Comparison of ENCODE assay signal across 12 cellular contexts in the genomic region with DNA sequence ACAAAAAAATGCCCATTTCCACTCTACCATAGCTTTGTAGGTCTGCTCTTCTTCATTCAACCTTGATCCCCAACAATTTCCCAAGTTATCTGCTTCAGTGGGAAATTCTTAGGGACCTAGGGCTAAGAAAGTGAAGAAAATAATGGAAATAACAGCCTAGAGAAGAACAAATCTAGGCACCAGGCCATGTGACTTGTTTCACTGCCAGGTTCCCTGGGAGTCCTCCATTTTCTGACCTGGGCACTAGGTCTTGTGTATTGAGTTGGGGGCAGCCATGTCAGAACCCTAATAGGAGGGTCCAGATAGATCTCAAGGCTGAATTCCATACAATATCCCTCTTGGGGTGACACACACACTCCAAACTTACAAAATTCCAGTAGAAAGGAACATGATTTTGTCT.
DNase-seq lines count a peak whose midpoint lies in the region; ATAC-seq and TF ChIP-seq lines count a peak whose summit lies in the region.
"Had no signal": no experiment of that assay in that cellular context is flagged by ENCODE, and none has a peak within 500 bp of the region (broad histone marks: within the 10 kb centered on the region; RNA-seq: fewer than 3 reads in every experiment).

No MANE protein-coding gene starts in this region.

- H3K4me1 ChIP-seq in KMS-11 (ENCODE audit: low read depth, poor library complexity, severe bottlenecking) (peaks cover 39% of the 10 kb centered on the region), neural progenitor cell (peaks cover 20% of the 10 kb centered on the region)
- H3K4me1 ChIP-seq in CD8-positive, alpha-beta T cell (ENCODE audit: insufficient read depth, low read length) = peaks cover 13% of the 10 kb centered on the region

- H3K79me2 ChIP-seq in KMS-11 (ENCODE audit: insufficient read depth, low read depth) (peaks cover 63% of the 10 kb centered on the region), neural progenitor cell (ENCODE audit: low read depth) (peaks cover 69% of the 10 kb centered on the region)

- H3K4me1 Mint-ChIP-seq in activated CD4-positive, alpha-beta T cell treated with anti-CD3 and anti-CD28 coated beads, Interleukin-2, amount 10 ng/mL, durations not matched to agents 24 days and 14 days = peaks cover 31% of the 10 kb centered on the region
- H3K4me1 Mint-ChIP-seq in activated naive CD8-positive, alpha-beta T cell (ENCODE audit: low read depth) = peaks cover 15% of the 10 kb centered on the region
- peaks cover 37% of the 10 kb centered on the region for H3K4me1 Mint-ChIP-seq in neural progenitor cell
- peaks cover 17% of the 10 kb centered on the region for H3K4me1 Mint-ChIP-seq in CD8-positive, alpha-beta T cell (ENCODE audit: low read depth)

- no peak for ATAC-seq in CD8-positive, alpha-beta T cell

- H3K4me2 ChIP-seq in KMS-11 (peak overlapping the region; percentile 84), neural progenitor cell (peak overlapping the region; percentile 87)

- H3K36me3 ChIP-seq in KMS-11 (ENCODE audit: insufficient read depth) = no peaks in the 10 kb centered on the region
- H3K36me3 ChIP-seq in neural progenitor cell = peaks cover 12% of the 10 kb centered on the region
- no peaks in the 10 kb centered on the region for H3K36me3 ChIP-seq in CD8-positive, alpha-beta T cell (ENCODE audit: insufficient read depth, low read length)

- H3K27ac ChIP-seq in KMS-11 (peak overlapping the region; percentile 82), neural progenitor cell (peak overlapping the region; percentile 73)
- no peak overlapping the region for H3K27ac ChIP-seq in CD8-positive, alpha-beta T cell (ENCODE audit: low read depth, low read length)
- H3K27ac ChIP-seq: coronary artery had no signal

- no peaks in the 10 kb centered on the region for H3K9me3 Mint-ChIP-seq in activated CD4-positive, alpha-beta T cell treated with anti-CD3 and anti-CD28 coated beads, Interleukin-2, amount 10 ng/mL, durations not matched to agents 24 days and 14 days
- H3K9me3 Mint-ChIP-seq in activated naive CD8-positive, alpha-beta T cell (ENCODE audit: low read depth) = no peaks in the 10 kb centered on the region
- peaks cover 15% of the 10 kb centered on the region for H3K9me3 Mint-ChIP-seq in neural progenitor cell
- H3K9me3 Mint-ChIP-seq in CD8-positive, alpha-beta T cell = no peaks in the 10 kb centered on the region

- POLR2A ChIA-PET in CD8-positive, alpha-beta T cell (lab: Charles Lee) = interaction anchor here (1.2 kb wide), 1 partner anchor 15 kb away, joined by 3 read pairs; no protein-coding TSS in a partner anchor

- H3K27me3 Mint-ChIP-seq in activated CD4-positive, alpha-beta T cell treated with anti-CD3 and anti-CD28 coated beads, Interleukin-2, amount 10 ng/mL, durations not matched to agents 24 days and 14 days = no peaks in the 10 kb centered on the region
- no peaks in the 10 kb centered on the region for H3K27me3 Mint-ChIP-seq in activated naive CD8-positive, alpha-beta T cell
- no peaks in the 10 kb centered on the region for H3K27me3 Mint-ChIP-seq in neural progenitor cell (ENCODE audit: insufficient read depth, low read depth)
- H3K27me3 Mint-ChIP-seq in CD8-positive, alpha-beta T cell (ENCODE audit: low read depth) = no peaks in the 10 kb centered on the region

- H3K9me3 ChIP-seq in neural progenitor cell (ENCODE audit: low read depth) = no peaks in the 10 kb centered on the region
- no peaks in the 10 kb centered on the region for H3K9me3 ChIP-seq in CD8-positive, alpha-beta T cell (ENCODE audit: low read length)

- no peak overlapping the region for H3K4me3 ChIP-seq in KMS-11 (IDR thresholded peaks at IDR 0.05; ENCODE audit: insufficient read depth, low read depth, low read length)
- H3K4me3 ChIP-seq in neural progenitor cell = peak overlapping the region; percentile 68
- no peak overlapping the region for H3K4me3 ChIP-seq in CD8-positive, alpha-beta T cell (ENCODE audit: low read depth, low read length)
- H3K4me3 ChIP-seq: coronary artery had no signal

- H2AFZ ChIP-seq in KMS-11 (ENCODE audit: low read depth) (peak overlapping the region; percentile 10; the same call in 1 of the 2 replicates), neural progenitor cell (replicated peaks) (no peak overlapping the region)

- peak overlapping the region; percentile 64 for H3K27ac Mint-ChIP-seq in activated CD4-positive, alpha-beta T cell treated with anti-CD3 and anti-CD28 coated beads, Interleukin-2, amount 10 ng/mL, durations not matched to agents 24 days and 14 days
- no peak overlapping the region for H3K27ac Mint-ChIP-seq in activated naive CD8-positive, alpha-beta T cell
- H3K27ac Mint-ChIP-seq in neural progenitor cell = no peak overlapping the region
- H3K27ac Mint-ChIP-seq in CD8-positive, alpha-beta T cell = no peak overlapping the region

- H3K9ac ChIP-seq in KMS-11 = peak overlapping the region; percentile 91
- H3K9ac ChIP-seq in neural progenitor cell = no peak overlapping the region

- TF ChIP-seq CTCF in KMS-11 (conservative IDR thresholded peaks at IDR 0.05; ENCODE audit: low read depth, low read length) (no peak), neural progenitor cell (IDR thresholded peaks at IDR 0.05) (no peak)
- TF ChIP-seq CTCF in CD8-positive, alpha-beta T cell (IDR thresholded peaks at IDR 0.05) = no peak

- H3K27me3 ChIP-seq in KMS-11 (ENCODE audit: insufficient read depth, low read depth) = no peaks in the 10 kb centered on the region
- no peaks in the 10 kb centered on the region for H3K27me3 ChIP-seq in neural progenitor cell
- H3K27me3 ChIP-seq in CD8-positive, alpha-beta T cell (ENCODE audit: insufficient read depth, low read length) = no peaks in the 10 kb centered on the region

- peak overlapping the region; percentile 88 for H3K4me3 Mint-ChIP-seq in activated CD4-positive, alpha-beta T cell treated with anti-CD3 and anti-CD28 coated beads, Interleukin-2, amount 10 ng/mL, durations not matched to agents 24 days and 14 days
- H3K4me3 Mint-ChIP-seq in activated naive CD8-positive, alpha-beta T cell = peak overlapping the region; percentile 53
- H3K4me3 Mint-ChIP-seq in neural progenitor cell = peak overlapping the region; percentile 85
- H3K4me3 Mint-ChIP-seq in CD8-positive, alpha-beta T cell = no peak overlapping the region

- H3F3A ChIP-seq in neural progenitor cell (ENCODE audit: low read depth) = peaks cover 31% of the 10 kb centered on the region

- no peaks in the 10 kb centered on the region for H4K20me1 ChIP-seq in KMS-11 (ENCODE audit: insufficient read depth)
- H4K20me1 ChIP-seq in neural progenitor cell (ENCODE audit: low read depth) = peaks cover 29% of the 10 kb centered on the region

- peaks cover 7% of the 10 kb centered on the region for H3K36me3 Mint-ChIP-seq in activated CD4-positive, alpha-beta T cell treated with anti-CD3 and anti-CD28 coated beads, Interleukin-2, amount 10 ng/mL, durations not matched to agents 24 days and 14 days (ENCODE audit: low read depth)
- H3K36me3 Mint-ChIP-seq in activated naive CD8-positive, alpha-beta T cell = no peaks in the 10 kb centered on the region
- H3K36me3 Mint-ChIP-seq in neural progenitor cell = peaks cover 32% of the 10 kb centered on the region
- no peaks in the 10 kb centered on the region for H3K36me3 Mint-ChIP-seq in CD8-positive, alpha-beta T cell

- intact Hi-C loops in activated CD4-positive, alpha-beta T cell treated with anti-CD3 and anti-CD28 coated beads, Interleukin-2, amount 10 ng/mL, durations not matched to agents 24 days and 14 days (cut with micrococcal nuclease) = loop anchor here (1.0 to 10.0 kb wide), 4 partner anchors 13 to 794 kb away; no protein-coding TSS in a partner anchor
- intact Hi-C loops in posterior cingulate gyrus (cut with DNase I) = no loop called here
- intact Hi-C loops in CD8-positive, alpha-beta T cell (cut with DNase I, micrococcal nuclease) = no loop called here

- DNase-seq in activated CD4-positive, alpha-beta T cell treated with anti-CD3 and anti-CD28 coated beads, Interleukin-2, amount 10 ng/mL, durations not matched to agents 24 days and 14 days = no peak
- no peak for DNase-seq in activated CD4-positive, alpha-beta T cell treated with anti-CD3 and anti-CD28 coated beads for 48 hours
- no peak for DNase-seq in neural progenitor cell (ENCODE audit: low spot score)
- no peak for DNase-seq in posterior cingulate gyrus
- no peak for DNase-seq in CD8-positive, alpha-beta T cell
- no peak for DNase-seq in hypothalamus (lab: John Stamatoyannopoulos, UW)
- DNase-seq: activated CD8-positive, alpha-beta memory T cell treated with anti-CD3 and anti-CD28 coated beads, Interleukin-2, amount 50 U/mL, for 4 hours; stimulated activated CD4-positive, alpha-beta T cell treated with anti-CD3 and anti-CD28 coated beads, Interleukin-2, amount 100 ng/mL, for 48 hours; trophoblast cell had no signal

- CTCF ChIA-PET in CD8-positive, alpha-beta T cell (lab: Charles Lee) = interaction anchor here (1.0 to 1.4 kb wide), 2 partner anchors 13 to 786 kb away, joined by 3 to 4 read pairs; no protein-coding TSS in a partner anchor
